14 cellular contexts compared by ENCODE assay signal in genomic region chr5:67364381-67364970, GRCh38.
DNase-seq lines count a peak whose midpoint lies in the region; ATAC-seq, FAIRE-seq and TF ChIP-seq lines count a peak whose summit lies in the region.
"Had no signal": no experiment of that assay in that cellular context is flagged by ENCODE, and none has a peak within 500 bp of the region (broad histone marks: within the 10 kb centered on the region; RNA-seq: fewer than 3 reads in every experiment).

No MANE protein-coding gene starts in this region.

- TF ChIP-seq RAD21 in liver (IDR thresholded peaks at IDR 0.05) (peak in 1 of 2 donors; percentile 19), HepG2 (CRISPR knock-in tag; IDR thresholded peaks at IDR 0.05) (no peak)

- H2AFZ ChIP-seq in HepG2 (ENCODE audit: low read length): no peak overlapping the region
- H2AFZ ChIP-seq: GM23338 had no signal

- no peak overlapping the region for H3K27ac ChIP-seq in liver (ENCODE audit: low read depth in 1 of 2, low read length in 2 of 2)
- H3K27ac ChIP-seq in HepG2 (ENCODE audit: extremely low read length, insufficient read depth, low read length): no peak overlapping the region
- no peak overlapping the region for H3K27ac ChIP-seq in right lobe of liver
- peak overlapping the region in 2 of 4 donors; percentile 25 to 32 for H3K27ac ChIP-seq in sigmoid colon
- H3K27ac ChIP-seq: BLaER1 had no signal

- no peak for ATAC-seq in HepG2
- peak; percentile 65 to 83 (median 76) for ATAC-seq in right lobe of liver
- ATAC-seq in GM21529 (IDR thresholded peaks at IDR 0.05; ENCODE audit: unreplicated experiment): no peak
- ATAC-seq: GM12878, GM23338 had no signal

- H3K36me3 ChIP-seq in liver (ENCODE audit: control insufficient read depth in 4 of 4, insufficient read depth in 3 of 4, low read depth in 1 of 4, low read length in 3 of 4) (no peaks in the 10 kb centered on the region), HepG2 (replicated peaks in 1 of 2; ENCODE audit: control insufficient read depth in 1 of 2, insufficient read depth in 2 of 2, low read length in 2 of 2) (no peaks in the 10 kb centered on the region), right lobe of liver (no peaks in the 10 kb centered on the region), sigmoid colon (no peaks in the 10 kb centered on the region)
- H3K36me3 ChIP-seq: BLaER1 had no signal

- in situ Hi-C loops in HepG2 (cut with HindIII; ENCODE audit: extremely low pct_ligation_motif_present, low pct_unique_long_range_greater_than_20kb): no loop called here

- CTCF ChIA-PET in HepG2 (lab: Yijun Ruan, JAX; ENCODE audit: low intra/inter-chr PET ratio, low total read pairs): no interaction called here

- TF ChIP-seq CTCF in liver (IDR thresholded peaks at IDR 0.05; ENCODE audit: low read depth, low read length, missing input control): no peak
- no peak for TF ChIP-seq CTCF in HepG2 (CRISPR knock-in tag; IDR thresholded peaks at IDR 0.05)
- TF ChIP-seq CTCF in right lobe of liver (IDR thresholded peaks at IDR 0.05): no peak
- TF ChIP-seq CTCF in sigmoid colon (IDR thresholded peaks at IDR 0.05): no peak

- no peak for DNase-seq in HepG2 (ENCODE audit: low spot score)
- DNase-seq in right lobe of liver: peak in 1 of 3 donors; percentile 52
- peak; percentile 55 for DNase-seq in sigmoid colon
- no peak for DNase-seq in DMS153 (lab: John Stamatoyannopoulos, UW)
- DNase-seq in NCI-H128 (lab: John Stamatoyannopoulos, UW; ENCODE audit: unreplicated experiment): no peak
- DNase-seq: 8988T, AML-193, H7 had no signal

- H3K9ac ChIP-seq in liver (ENCODE audit: low read depth in 1 of 2, low read length in 2 of 2): no peak overlapping the region
- no peak overlapping the region for H3K9ac ChIP-seq in HepG2 (ENCODE audit: insufficient read depth, low read depth, low read length)
- H3K9ac ChIP-seq: BLaER1 had no signal

- H3K4me2 ChIP-seq in HepG2 (ENCODE audit: low read depth, low read length): no peak overlapping the region
- H3K4me2 ChIP-seq: BLaER1, GM23338 had no signal

- no peak for FAIRE-seq in HepG2 (lab: Jason Lieb, UNC)
- FAIRE-seq: GM12878, GM18507 had no signal

- H3K4me1 ChIP-seq in liver (ENCODE audit: control insufficient read depth in 4 of 4, insufficient read depth in 4 of 4, low read length in 3 of 4) (peaks cover 0 to 14% (median 7%) of the 10 kb centered on the region in 4 donors), HepG2 (ENCODE audit: insufficient read depth, low read length) (no peaks in the 10 kb centered on the region), right lobe of liver (peaks cover 0 to 7% (median 0%) of the 10 kb centered on the region in 4 donors), sigmoid colon (peaks cover 0 to 24% (median 11%) of the 10 kb centered on the region in 4 donors)
- H3K4me1 ChIP-seq: BLaER1 had no signal

- H4K20me1 ChIP-seq in HepG2 (ENCODE audit: insufficient read depth, low read length): no peaks in the 10 kb centered on the region
- H4K20me1 ChIP-seq: BLaER1 had no signal

- H3K27me3 ChIP-seq in liver (ENCODE audit: control insufficient read depth in 4 of 4, insufficient read depth in 4 of 4, low read length in 3 of 4) (no peaks in the 10 kb centered on the region), HepG2 (ENCODE audit: control insufficient read depth in 1 of 2, insufficient read depth in 2 of 2, low read length in 2 of 2) (no peaks in the 10 kb centered on the region), right lobe of liver (no peaks in the 10 kb centered on the region), sigmoid colon (no peaks in the 10 kb centered on the region)
- H3K27me3 ChIP-seq: BLaER1 had no signal

- TF ChIP-seq EP300 in HepG2 (IDR thresholded peaks at IDR 0.05; ENCODE audit: low read depth in 2 of 2, low read length in 2 of 2): no peak
- TF ChIP-seq EP300 in HepG2 (CRISPR knock-in tag; IDR thresholded peaks at IDR 0.05; ENCODE audit: borderline replicate concordance): no peak
- no peak for TF ChIP-seq EP300 in sigmoid colon (IDR thresholded peaks at IDR 0.05)

- 51% methylated on average over 3 of the region's 3 CpGs for WGBS in liver
- 3% methylated on average over 3 of the region's 3 CpGs for WGBS in HepG2 (ENCODE audit: low lambda C conversion rate)
- 28% methylated on average over 3 of the region's 3 CpGs for WGBS in right lobe of liver (ENCODE audit: insufficient coverage, low coverage, low lambda C conversion rate, missing lambda C conversion rate)
- WGBS in sigmoid colon, 2 donors: 79 to 86% methylated on average over 3 of the region's 3 CpGs

- TF ChIP-seq POLR2A in HepG2 (IDR thresholded peaks at IDR 0.05; ENCODE audit: insufficient read depth in 1 of 2, low read depth in 2 of 2, low read length in 2 of 2) (no peak), right lobe of liver (IDR thresholded peaks at IDR 0.05) (no peak), sigmoid colon (IDR thresholded peaks at IDR 0.05) (no peak)

- BruUV-seq in HepG2 (replicated peaks; lab: Mats Ljungman, UMichigan): no TSS peak

- no peaks in the 10 kb centered on the region for H3K79me2 ChIP-seq in HepG2 (ENCODE audit: insufficient read depth, low read length)

- intact Hi-C loops in HepG2 (cut with micrococcal nuclease; ENCODE audit: unreplicated experiment) (no loop called here), right lobe of liver (cut with DNase I) (no loop called here), sigmoid colon (cut with DNase I) (no loop called here)

- H3K9me3 ChIP-seq in liver (ENCODE audit: control insufficient read depth in 4 of 4, low read length in 3 of 4) (no peaks in the 10 kb centered on the region), HepG2 (ENCODE audit: low read length) (no peaks in the 10 kb centered on the region), right lobe of liver (no peaks in the 10 kb centered on the region), sigmoid colon (no peaks in the 10 kb centered on the region)
- H3K9me3 ChIP-seq: BLaER1 had no signal

- POLR2A ChIA-PET in HepG2 (lab: Yijun Ruan, JAX): no interaction called here

- H3K4me3 ChIP-seq in liver (ENCODE audit: low read depth in 1 of 3, low read length in 3 of 3) (no peak overlapping the region), HepG2 (replicated peaks in 1 of 3; ENCODE audit: insufficient read depth in 1 of 3, low read depth in 2 of 3, low read length in 3 of 3) (no peak overlapping the region), right lobe of liver (no peak overlapping the region), sigmoid colon (no peak overlapping the region)
- H3K4me3 ChIP-seq: BLaER1, GM12878, GM23338 had no signal

TF ChIP-seq in liver, 16 proteins besides CTCF, POLR2A, EP300 and RAD21 (continues in another document):
- TF ChIP-seq FOXA1 (IDR thresholded peaks at IDR 0.05): no peak
- TF ChIP-seq RXRA (IDR thresholded peaks at IDR 0.05): peak; percentile 47 to 64
- peak; percentile 79 to 89 for TF ChIP-seq HNF4A (conservative IDR thresholded peaks at IDR 0.05)
- no peak for TF ChIP-seq FOXA2 (IDR thresholded peaks at IDR 0.05)
- TF ChIP-seq, protein P1, sequence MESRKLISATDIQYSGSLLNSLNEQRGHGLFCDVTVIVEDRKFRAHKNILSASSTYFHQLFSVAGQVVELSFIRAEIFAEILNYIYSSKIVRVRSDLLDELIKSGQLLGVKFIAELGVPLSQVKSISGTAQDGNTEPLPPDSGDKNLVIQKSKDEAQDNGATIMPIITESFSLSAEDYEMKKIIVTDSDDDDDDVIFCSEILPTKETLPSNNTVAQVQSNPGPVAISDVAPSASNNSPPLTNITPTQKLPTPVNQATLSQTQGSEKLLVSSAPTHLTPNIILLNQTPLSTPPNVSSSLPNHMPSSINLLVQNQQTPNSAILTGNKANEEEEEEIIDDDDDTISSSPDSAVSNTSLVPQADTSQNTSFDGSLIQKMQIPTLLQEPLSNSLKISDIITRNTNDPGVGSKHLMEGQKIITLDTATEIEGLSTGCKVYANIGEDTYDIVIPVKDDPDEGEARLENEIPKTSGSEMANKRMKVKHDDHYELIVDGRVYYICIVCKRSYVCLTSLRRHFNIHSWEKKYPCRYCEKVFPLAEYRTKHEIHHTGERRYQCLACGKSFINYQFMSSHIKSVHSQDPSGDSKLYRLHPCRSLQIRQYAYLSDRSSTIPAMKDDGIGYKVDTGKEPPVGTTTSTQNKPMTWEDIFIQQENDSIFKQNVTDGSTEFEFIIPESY (IDR thresholded peaks at IDR 0.05): no peak
- TF ChIP-seq NR2F2 (IDR thresholded peaks at IDR 0.05): no peak
- TF ChIP-seq, protein P2, sequence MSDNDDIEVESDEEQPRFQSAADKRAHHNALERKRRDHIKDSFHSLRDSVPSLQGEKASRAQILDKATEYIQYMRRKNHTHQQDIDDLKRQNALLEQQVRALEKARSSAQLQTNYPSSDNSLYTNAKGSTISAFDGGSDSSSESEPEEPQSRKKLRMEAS (IDR thresholded peaks at IDR 0.05): no peak
- TF ChIP-seq HNF4G (IDR thresholded peaks at IDR 0.05): peak; percentile 50
- TF ChIP-seq GABPA (IDR thresholded peaks at IDR 0.05 in 1 of 2, conservative IDR thresholded peaks at IDR 0.05 in 1 of 2): no peak
- TF ChIP-seq YY1 (IDR thresholded peaks at IDR 0.05): no peak

TF ChIP-seq in HepG2, 621 proteins besides CTCF, POLR2A, EP300 and RAD21 (continues in another document):
- TF ChIP-seq ZMYM2 (CRISPR knock-in tag; IDR thresholded peaks at IDR 0.05) (no peak), KLF12 (CRISPR knock-in tag; IDR thresholded peaks at IDR 0.05; ENCODE audit: borderline replicate concordance) (no peak), ISX (CRISPR knock-in tag; conservative IDR thresholded peaks at IDR 0.05) (no peak), ELF3 (CRISPR knock-in tag; IDR thresholded peaks at IDR 0.05) (no peak), ZNF317 (CRISPR knock-in tag; IDR thresholded peaks at IDR 0.05) (no peak), BRCA1 (CRISPR knock-in tag; IDR thresholded peaks at IDR 0.05) (no peak)

Comparison
In these comparisons a context has a peak if more than half of its experiments do, and no peak if none do; other contexts are left out.
1. ATAC-seq: peak in right lobe of liver (4 of 4); none in HepG2 (single experiment) and GM21529 (single experiment).